Comparison of ENCODE assay signal across 11 cellular contexts in genomic region chr4:148834804-148835598, GRCh38.
A peak's percentile ranks its signal among the peaks of the same experiment; 100 is the strongest.
DNase-seq lines count a peak whose midpoint lies in the region; ATAC-seq, FAIRE-seq and TF ChIP-seq lines count a peak whose summit lies in the region.
"Had no signal": no experiment of that assay in that cellular context is flagged by ENCODE, and none has a peak within 500 bp of the region (broad histone marks: within the 10 kb centered on the region; RNA-seq: fewer than 3 reads in every experiment).

No MANE protein-coding gene starts in this region.

- H3K27me3 Mint-ChIP-seq in activated T-helper 2 cell treated with anti-CD3 and anti-CD28 coated beads, Interferon-gamma antibody, Interleukin-2, Interleukin-4, amounts not matched to agents 10 μg/mL and 5 μg/mL and 100 μg/mL, durations not matched to agents 14 hours and 24 hours and 36 hours (ENCODE audit: low read depth): no peaks in the 10 kb centered on the region

- no peak overlapping the region for H3K4me3 Mint-ChIP-seq in activated T-helper 2 cell treated with anti-CD3 and anti-CD28 coated beads, Interferon-gamma antibody, Interleukin-2, Interleukin-4, amounts not matched to agents 10 μg/mL and 5 μg/mL and 100 μg/mL, durations not matched to agents 14 hours and 24 hours and 36 hours (ENCODE audit: low read depth)
- H3K4me3 Mint-ChIP-seq: activated T-cell treated with anti-CD3 and anti-CD28 coated beads, Interleukin-2, amount 50 U/mL, for 4 hours had no signal

- H3K27ac Mint-ChIP-seq in activated T-helper 2 cell treated with anti-CD3 and anti-CD28 coated beads, Interferon-gamma antibody, Interleukin-2, Interleukin-4, amounts not matched to agents 10 μg/mL and 5 μg/mL and 100 μg/mL, durations not matched to agents 14 hours and 24 hours and 36 hours: no peak overlapping the region

- no peak for TF ChIP-seq RAD21 in GM12878 (IDR thresholded peaks at IDR 0.05; ENCODE audit: insufficient read depth, low read depth, low read length)

- no peak for TF ChIP-seq POLR2A in GM12878 (IDR thresholded peaks at IDR 0.05; ENCODE audit: low read depth, low read length)

- RAD21 ChIA-PET in GM12878 (lab: Charles Lee; ENCODE audit: unreplicated experiment): no interaction called here

- in situ Hi-C loops in GM12878 (cut with MboI): no loop called here

- intact Hi-C loops in GM12878 (cut with micrococcal nuclease; ENCODE audit: unreplicated experiment): no loop called here
- intact Hi-C loops in activated T-helper 2 cell treated with anti-CD3 and anti-CD28 coated beads, Interferon-gamma antibody, Interleukin-2, Interleukin-4, amounts not matched to agents 10 μg/mL and 5 μg/mL and 100 μg/mL, durations not matched to agents 14 hours and 24 hours and 36 hours (cut with micrococcal nuclease): no loop called here

- H4K20me1 ChIP-seq in GM12878 (ENCODE audit: control insufficient read depth, insufficient read depth): no peaks in the 10 kb centered on the region

- no peaks in the 10 kb centered on the region; a peak in 1 of 4 replicates for H3K27me3 ChIP-seq in GM12878 (replicated peaks in 1 of 2; ENCODE audit: control insufficient read depth in 2 of 2, insufficient read depth in 2 of 2, low read length in 1 of 2)

- no peak overlapping the region for H3K4me2 ChIP-seq in GM12878 (ENCODE audit: control insufficient read depth, insufficient read depth)

- H3K9ac ChIP-seq in GM12878 (ENCODE audit: control insufficient read depth, insufficient read depth, low read length): no peak overlapping the region

- WGBS in GM12878 (ENCODE audit: insufficient coverage, insufficient replicate concordance, low lambda C conversion rate, missing lambda C conversion rate): 33% methylated on average over 6 of the region's 6 CpGs
- 74 to 93% methylated on average over 2 to 5 of the region's 6 CpGs for WGBS in mesodermal cell (ENCODE audit: insufficient coverage in 2 of 2), 2 experiments

- CTCF ChIA-PET in GM12878 (lab: Yijun Ruan, JAX): no interaction called here

- H2AFZ ChIP-seq in GM12878 (ENCODE audit: control insufficient read depth, low read depth, low read length): no peak overlapping the region

- H3K36me3 ChIP-seq in GM12878 (ENCODE audit: control insufficient read depth in 2 of 2, insufficient read depth in 2 of 2, low read length in 1 of 2) (no peaks in the 10 kb centered on the region), mesodermal cell (ENCODE audit: control insufficient read depth, insufficient read depth, low read length) (no peaks in the 10 kb centered on the region)

- DNase-seq in ELR (ENCODE audit: low read depth) (peak; percentile 55), GM12878 (ENCODE audit: low read depth, low spot score) (no peak), DMS114 treated with DMSO at 0.1 percent for 48 hours (lab: John Stamatoyannopoulos, UW; ENCODE audit: unreplicated experiment) (no peak), RPMI8226 (no peak)
- no peak for DNase-seq in activated T-helper 2 cell treated with anti-CD3 and anti-CD28 coated beads, Interferon-gamma antibody, Interleukin-2, Interleukin-4, amounts not matched to agents 10 μg/mL and 5 μg/mL and 100 μg/mL, durations not matched to agents 14 hours and 24 hours and 36 hours (ENCODE audit: low spot score)
- DNase-seq: activated T-cell treated with anti-CD3 and anti-CD28 coated beads, Interleukin-2, amount 50 U/mL, for 4 hours; left cardiac atrium; NCI-H187 treated with DMSO at 0.1 percent for 48 hours had no signal

- no TSS peak for BruUV-seq in GM12878 (replicated peaks; lab: Mats Ljungman, UMichigan)

- no peak for TF ChIP-seq CTCF in GM12878 (IDR thresholded peaks at IDR 0.05 in 2 of 3, conservative IDR thresholded peaks at IDR 0.05 in 1 of 3; ENCODE audit: control insufficient read depth in 2 of 3, extremely low read depth in 1 of 3, insufficient read depth in 1 of 3, low read depth in 3 of 3, low read length in 3 of 3)

- peak; percentile 70 for ATAC-seq in HG03175 (IDR thresholded peaks at IDR 0.05; ENCODE audit: unreplicated experiment)
- no peak for ATAC-seq in GM12878
- ATAC-seq in GM21526 (IDR thresholded peaks at IDR 0.05; ENCODE audit: low FRiP score, unreplicated experiment): no peak
- ATAC-seq: activated T-cell treated with anti-CD3 and anti-CD28 coated beads, Interleukin-2, amount 50 U/mL, for 4 hours had no signal

- H3K4me3 ChIP-seq in GM12878: no peak overlapping the region
- H3K4me3 ChIP-seq in mesodermal cell (ENCODE audit: extremely low read depth, insufficient read depth, low read length, poor library complexity, severe bottlenecking): no peak overlapping the region

- POLR2A ChIA-PET in GM12878 (lab: Charles Lee): no interaction called here

- H3K27ac ChIP-seq in GM12878 (ENCODE audit: control insufficient read depth, insufficient read depth): no peak overlapping the region
- peak overlapping the region; percentile 57 for H3K27ac ChIP-seq in mesodermal cell (ENCODE audit: low read depth, low read length, severe bottlenecking)

- no peaks in the 10 kb centered on the region for H3K79me2 ChIP-seq in GM12878 (ENCODE audit: control insufficient read depth, insufficient read depth, low read length)

- no peaks in the 10 kb centered on the region for H3K9me3 Mint-ChIP-seq in activated T-helper 2 cell treated with anti-CD3 and anti-CD28 coated beads, Interferon-gamma antibody, Interleukin-2, Interleukin-4, amounts not matched to agents 10 μg/mL and 5 μg/mL and 100 μg/mL, durations not matched to agents 14 hours and 24 hours and 36 hours

- SMC1A ChIA-PET in GM12878 (lab: Charles Lee; ENCODE audit: uncharacterized antibody, unreplicated experiment): interaction anchor here (0.7 kb wide), 1 partner anchor 45 kb away, joined by 3 read pairs; no protein-coding TSS in a partner anchor

- no peak for TF ChIP-seq EP300 in GM12878 (IDR thresholded peaks at IDR 0.05; ENCODE audit: borderline replicate concordance in 1 of 2, control insufficient read depth in 1 of 2, low read depth in 2 of 2, low read length in 2 of 2)

- H3K4me1 ChIP-seq in GM12878 (ENCODE audit: control insufficient read depth, insufficient read depth, low read length): no peaks in the 10 kb centered on the region
- H3K4me1 ChIP-seq in mesodermal cell (ENCODE audit: control insufficient read depth, insufficient read depth, low read length, poor library complexity, severe bottlenecking): no peaks in the 10 kb centered on the region

- no peaks in the 10 kb centered on the region for H3K9me3 ChIP-seq in GM12878 (replicated peaks; ENCODE audit: control insufficient read depth, insufficient read depth, low read length)
- no peaks in the 10 kb centered on the region for H3K9me3 ChIP-seq in mesodermal cell (ENCODE audit: control insufficient read depth, low read length)

- no peaks in the 10 kb centered on the region for H3K4me1 Mint-ChIP-seq in activated T-helper 2 cell treated with anti-CD3 and anti-CD28 coated beads, Interferon-gamma antibody, Interleukin-2, Interleukin-4, amounts not matched to agents 10 μg/mL and 5 μg/mL and 100 μg/mL, durations not matched to agents 14 hours and 24 hours and 36 hours (ENCODE audit: low read depth)

- peak; percentile 23 for FAIRE-seq in GM12878 (lab: Jason Lieb, UNC)

- H3K36me3 Mint-ChIP-seq in activated T-helper 2 cell treated with anti-CD3 and anti-CD28 coated beads, Interferon-gamma antibody, Interleukin-2, Interleukin-4, amounts not matched to agents 10 μg/mL and 5 μg/mL and 100 μg/mL, durations not matched to agents 14 hours and 24 hours and 36 hours (ENCODE audit: low read depth): no peaks in the 10 kb centered on the region

TF ChIP-seq in GM12878, 131 proteins besides CTCF, POLR2A, EP300 and RAD21:
- TF ChIP-seq SIX5 (IDR thresholded peaks at IDR 0.05; ENCODE audit: low read depth, low read length, severe bottlenecking): no peak
- 0 out of 2 replicates have a peak, but pooled peaks have one; percentile 25 for TF ChIP-seq NFIC (IDR thresholded peaks at IDR 0.05; ENCODE audit: low read depth, low read length)
- peak in 1 of 2 experiments; percentile 40; a peak in 1 of 4 replicates for TF ChIP-seq ETV6 (conservative IDR thresholded peaks at IDR 0.05 in 1 of 2, IDR thresholded peaks at IDR 0.05 in 1 of 2; ENCODE audit: borderline replicate concordance in 1 of 2, low read depth in 1 of 2)
